Comparison of ENCODE assay signal across 2 cellular contexts in genomic region chr7:100547872-100548271, GRCh38.
TF ChIP-seq lines count a peak whose summit lies in the region.

No MANE protein-coding gene starts in this region.

TF ChIP-seq in GM12891, 5 proteins besides CTCF, POLR2A, EP300 and RAD21 (continued from another document):
- TF ChIP-seq PAX5 (IDR thresholded peaks at IDR 0.05; ENCODE audit: insufficient read depth, low read length, severe bottlenecking) (no peak), SPI1 (IDR thresholded peaks at IDR 0.05; ENCODE audit: low read depth, low read length) (peak; percentile 63)

TF ChIP-seq in endothelial cell of umbilical vein, 7 proteins besides CTCF, POLR2A, EP300 and RAD21:
- TF ChIP-seq EZH2 (IDR thresholded peaks at IDR 0.05; ENCODE audit: borderline replicate concordance, low read depth, low read length, severe bottlenecking) (no peak), FOS (IDR thresholded peaks at IDR 0.05; ENCODE audit: borderline replicate concordance, insufficient read depth, low read length) (no peak), POLR2AphosphoS5 (IDR thresholded peaks at IDR 0.05; ENCODE audit: insufficient read depth, low read depth, low read length) (no peak), MAX (IDR thresholded peaks at IDR 0.05; ENCODE audit: insufficient read depth, insufficient read length) (peak; percentile 52), GATA2 (IDR thresholded peaks at IDR 0.05; ENCODE audit: insufficient read depth, insufficient read length, low read depth, low read length) (no peak), MYC (IDR thresholded peaks at IDR 0.05; ENCODE audit: low read depth, low read length) (no peak), JUN (IDR thresholded peaks at IDR 0.05; ENCODE audit: borderline replicate concordance, insufficient read depth, insufficient read length, low read depth) (no peak)
